ENCODE assay signal across 9 cellular contexts in genomic region chr19:29715695-29716581, GRCh38. TPM values are rescaled to one million over a fixed set of nuclear protein-coding genes. Genes with fewer than 3 reads are reported as not detected.
A peak's percentile ranks its signal among the peaks of the same experiment; 100 is the strongest.
DNase-seq lines count a peak whose midpoint lies in the region; ATAC-seq, FAIRE-seq and TF ChIP-seq lines count a peak whose summit lies in the region.
"Had no signal": no experiment of that assay in that cellular context is flagged by ENCODE, and none has a peak within 500 bp of the region (broad histone marks: within the 10 kb centered on the region; RNA-seq: fewer than 3 reads in every experiment).

No MANE protein-coding gene starts in this region.

- TSS peak; percentile 88 for BruUV-seq in K562 (replicated peaks; lab: Mats Ljungman, UMichigan)

- no peak for DNase-seq in Right ventricle myocardium inferior (ENCODE audit: missing footprints)
- DNase-seq in cardiac septum (ENCODE audit: low spot score), result no peak
- peak in 1 of 4 experiments; percentile 56 for DNase-seq in K562 (ENCODE audit: extremely low read depth in 1 of 4, low spot score in 3 of 4)
- DNase-seq in left lung, result no peak
- DNase-seq in thyroid gland, result no peak
- DNase-seq in HCEC 1CT, result no peak
- DNase-seq in occipital lobe (lab: John Stamatoyannopoulos, UW), result no peak

- TF ChIP-seq RAD21 in K562 (CRISPR knock-in tag; conservative IDR thresholded peaks at IDR 0.05 in 1 of 2, IDR thresholded peaks at IDR 0.05 in 1 of 2), result no peak

- no peaks in the 10 kb centered on the region for H4K20me1 ChIP-seq in K562 (replicated peaks; ENCODE audit: control insufficient read depth, insufficient read depth, low read length)

- TF ChIP-seq CTCF in K562 (IDR thresholded peaks at IDR 0.05 in 2 of 3, conservative IDR thresholded peaks at IDR 0.05 in 1 of 3; ENCODE audit: insufficient read depth in 2 of 3, low read depth in 1 of 3, low read length in 3 of 3) (no peak), left lung (IDR thresholded peaks at IDR 0.05) (no peak), thyroid gland (IDR thresholded peaks at IDR 0.05) (no peak)

- ATAC-seq in Right ventricle myocardium inferior (peak; percentile 12), K562 (peak; percentile 21), left lung (peak; percentile 14)

- no peaks in the 10 kb centered on the region for H3K9me3 ChIP-seq in KOPT-K1 (ENCODE audit: insufficient read depth, low read length, poor library complexity, severe bottlenecking)
- H3K9me3 ChIP-seq in K562 (replicated peaks; ENCODE audit: control insufficient read depth, insufficient read depth, low read depth, low read length), result no peaks in the 10 kb centered on the region
- H3K9me3 ChIP-seq in left lung, result no peaks in the 10 kb centered on the region
- no peaks in the 10 kb centered on the region for H3K9me3 ChIP-seq in thyroid gland

- H3K27ac ChIP-seq in KOPT-K1 (ENCODE audit: low read depth, low read length, poor library complexity, severe bottlenecking) (peak overlapping the region; percentile 75), K562 (ENCODE audit: extremely low read depth, low read depth, low read length) (peak overlapping the region; percentile 83), left lung (peak overlapping the region; percentile 89 to 93), thyroid gland (peak overlapping the region; percentile 84 to 91 (median 85))

- POLR2A ChIA-PET in K562 (lab: Yijun Ruan, JAX), result interaction anchor here (0.6 to 3.2 kb wide), 10 partner anchors 9 to 110 kb away, joined by 3 to 10 read pairs (median 4); partner anchors contain the start of genes PLEKHF1 and POP4

- peaks cover 2 to 8% of the 10 kb centered on the region in 2 experiments; a peak in 3 of 5 replicates for H3K27me3 ChIP-seq in K562 (ENCODE audit: control insufficient read depth in 2 of 2, insufficient read depth in 2 of 2, low read length in 2 of 2)
- peaks cover 0 to 6% of the 10 kb centered on the region in 2 donors for H3K27me3 ChIP-seq in left lung
- no peaks in the 10 kb centered on the region for H3K27me3 ChIP-seq in thyroid gland

- H3K9me1 ChIP-seq in K562 (ENCODE audit: control insufficient read depth, insufficient read depth, low read length), result no peaks in the 10 kb centered on the region

- H3K4me1 ChIP-seq in K562 (replicated peaks in 1 of 2; ENCODE audit: control insufficient read depth in 2 of 2, insufficient read depth in 2 of 2, low read length in 2 of 2) (peaks cover 7 to 31% of the 10 kb centered on the region in 2 experiments; a peak in 4 of 5 replicates), left lung (peaks cover 16 to 43% of the 10 kb centered on the region in 2 donors), thyroid gland (peaks cover 17 to 22% of the 10 kb centered on the region in 2 donors)

- TF ChIP-seq EP300 in K562 (IDR thresholded peaks at IDR 0.05; ENCODE audit: low read length), result no peak

- H3K79me2 ChIP-seq in K562 (ENCODE audit: control insufficient read depth, insufficient read depth, low read length), result peaks cover 25% of the 10 kb centered on the region

- peak overlapping the region; percentile 83 to 97 for H3K9ac ChIP-seq in K562 (ENCODE audit: insufficient read depth in 1 of 2, low read depth in 2 of 2, low read length in 2 of 2)

- FAIRE-seq in K562 (lab: Jason Lieb, UNC), result peak; percentile 44
- FAIRE-seq: islet of Langerhans had no signal

- CTCF ChIA-PET in K562 (lab: Yijun Ruan, JAX; ENCODE audit: low intra/inter-chr PET ratio), result interaction anchor here (0.9 to 2.0 kb wide), 2 partner anchors 24 to 105 kb away, joined by 3 to 10 read pairs; no protein-coding TSS in a partner anchor

- peak overlapping the region; percentile 78 for H2AFZ ChIP-seq in K562 (ENCODE audit: low read depth, low read length)

- 15% methylated on average over 13 of the region's 13 CpGs for WGBS in K562 (ENCODE audit: insufficient coverage, low coverage, missing lambda C conversion rate)
- 35 to 40% methylated on average over 13 of the region's 13 CpGs for WGBS in thyroid gland, 2 donors

- TF ChIP-seq POLR2A in K562 (conservative IDR thresholded peaks at IDR 0.05), result no peak
- TF ChIP-seq POLR2A in thyroid gland (IDR thresholded peaks at IDR 0.05), result no peak

- in situ Hi-C loops in K562 (cut with MboI), result no loop called here

- H3K36me3 ChIP-seq in KOPT-K1 (ENCODE audit: insufficient read depth, low read length) (no peaks in the 10 kb centered on the region), K562 (ENCODE audit: control insufficient read depth, insufficient read depth, low read length) (no peaks in the 10 kb centered on the region), left lung (no peaks in the 10 kb centered on the region), thyroid gland (no peaks in the 10 kb centered on the region)

- H3K4me2 ChIP-seq in K562 (ENCODE audit: insufficient read depth, low read length), result peak overlapping the region; percentile 88

- intact Hi-C loops in Right ventricle myocardium inferior (cut with DNase I) (loop anchor here (1.0 to 2.0 kb wide), 4 partner anchors 22 to 110 kb away; partner anchors contain the start of genes PLEKHF1 and POP4), cardiac septum (cut with DNase I) (loop anchor here (2.0 kb wide), 3 partner anchors 21 to 105 kb away; partner anchors contain the start of gene PLEKHF1), K562 (cut with micrococcal nuclease) (loop anchor here (1.0 to 10.0 kb wide), 4 partner anchors 22 to 249 kb away; partner anchors contain the start of gene VSTM2B), left lung (cut with DNase I) (no loop called here), thyroid gland (cut with DNase I) (loop anchor here (10.0 kb wide), 1 partner anchor 51 kb away; the partner anchor contains the start of gene PLEKHF1)

- H3K4me3 ChIP-seq in K562 (peak overlapping the region; percentile 95), left lung (peak overlapping the region; percentile 84 to 85), thyroid gland (replicated peaks in 1 of 3) (peak overlapping the region; percentile 80 to 89 (median 84))

TF ChIP-seq in K562, 482 proteins besides CTCF, POLR2A, EP300 and RAD21 (continues in another document):
- no peak for TF ChIP-seq NEUROD1 (IDR thresholded peaks at IDR 0.05; ENCODE audit: borderline replicate concordance, low read depth, low read length, partially characterized antibody)

RNA-seq across cellular contexts. Expression of gene C19orf12, which starts 0.9 kb away (rescaled TPM):
- total RNA-seq in Right ventricle myocardium inferior (64.2 TPM), cardiac septum (38.0 TPM), K562 (2014; rRNA removed) (10.2 and 13.1 TPM in 2 replicates), K562 (2014; rRNA removed; fragmentation: Illumina TruSeq; extraction: Trizol) (6.8 TPM in 2 replicates), K562 (2015; rRNA removed; fragmentation: Illumina TruSeq; extraction: Trizol) (10.1 and 11.3 TPM in 2 replicates), K562 (2021) (11.7 and 14.5 TPM in 2 replicates), left lung (10 to 100 TPM; 20.3 to 22.7 TPM), thyroid gland (10 to 100 TPM; 24.4 to 34.0 (median 31.9) TPM), occipital lobe (40.2 TPM)
- total RNA-seq in K562 (2011; cell fraction: chromatin; rRNA removed; ENCODE audit: low replicate concordance), result 15.4 and 23.3 TPM in 2 replicates
- 12.6 and 12.8 TPM in 2 replicates for total RNA-seq in K562 (2011; cell fraction: nucleolus; rRNA removed)
- total RNA-seq in K562 (2011; cell fraction: nucleoplasm; rRNA removed), result 14.1 and 15.2 TPM in 2 replicates
- polyA plus RNA-seq in K562 (2011; rRNA removed) (10.3 and 12.9 TPM in 2 replicates), K562 (2014; fragmentation: Illumina TruSeq; extraction: Trizol) (9.8 and 11.4 TPM in 2 replicates), K562 (2014; fragmentation: Nextera tagmentation; extraction: Ambion mirVana) (1 to 10 TPM; 1.9 to 2.8 TPM), K562 (2014; rRNA removed) (13.1 and 16.5 TPM in 2 replicates)
- polyA plus RNA-seq in K562 (2011; cell fraction: cytosol; rRNA removed), result 9.3 and 14.0 TPM in 2 replicates
- polyA plus RNA-seq in K562 (2011; cell fraction: nucleus; rRNA removed), result 11.9 and 16.5 TPM in 2 replicates
- polyA plus RNA-seq in K562 (2012), result 11.1 and 15.6 TPM in 2 replicates
- 3.7 and 4.0 TPM in 2 replicates for polyA minus RNA-seq in K562 (2011; rRNA and poly(A)+ RNA removed)
- 2.9 and 4.1 TPM in 2 replicates for polyA minus RNA-seq in K562 (2011; cell fraction: cytosol; rRNA and poly(A)+ RNA removed)
- 3.2 and 3.6 TPM in 2 replicates for polyA minus RNA-seq in K562 (2011; cell fraction: nucleus; rRNA and poly(A)+ RNA removed)

RNA-seq across cellular contexts. Expression of gene PLEKHF1, which starts 50.7 kb away (rescaled TPM):
- total RNA-seq in Right ventricle myocardium inferior, result 43.6 TPM
- total RNA-seq in cardiac septum, result 9.5 TPM
- total RNA-seq in K562 (2011; cell fraction: chromatin; rRNA removed; ENCODE audit: low replicate concordance), result 3.5 and 12.3 TPM in 2 replicates
- 17.3 and 17.5 TPM in 2 replicates for total RNA-seq in K562 (2011; cell fraction: nucleolus; rRNA removed)
- 7.9 and 9.0 TPM in 2 replicates for total RNA-seq in K562 (2011; cell fraction: nucleoplasm; rRNA removed)
- 13.4 and 18.5 TPM in 2 replicates for total RNA-seq in K562 (2014; rRNA removed)
- 1.2 TPM in 2 replicates for total RNA-seq in K562 (2014; rRNA removed; fragmentation: Illumina TruSeq; extraction: Trizol)
- total RNA-seq in K562 (2015; rRNA removed; fragmentation: Illumina TruSeq; extraction: Trizol), result 5.0 and 5.6 TPM in 2 replicates
- total RNA-seq in K562 (2021), result 12.7 and 15.1 TPM in 2 replicates
- 2.9 and 5.2 TPM in 2 replicates for polyA plus RNA-seq in K562 (2011; rRNA removed)
- polyA plus RNA-seq in K562 (2011; cell fraction: cytosol; rRNA removed), result 6.8 and 18.1 TPM in 2 replicates
- 5.6 and 9.4 TPM in 2 replicates for polyA plus RNA-seq in K562 (2011; cell fraction: nucleus; rRNA removed)
- 9.9 and 29.3 TPM in 2 replicates for polyA plus RNA-seq in K562 (2012)
- 2.3 and 4.6 TPM in 2 replicates for polyA plus RNA-seq in K562 (2014; fragmentation: Illumina TruSeq; extraction: Trizol)
- under 1 TPM in 1 of 2 experiments, not detected in 1; 0.07 TPM for polyA plus RNA-seq in K562 (2014; fragmentation: Nextera tagmentation; extraction: Ambion mirVana)
- polyA plus RNA-seq in K562 (2014; rRNA removed), result 11.0 and 12.0 TPM in 2 replicates
- polyA minus RNA-seq in K562 (2011; rRNA and poly(A)+ RNA removed), result 1.9 and 2.0 TPM in 2 replicates
- 5.2 and 6.2 TPM in 2 replicates for polyA minus RNA-seq in K562 (2011; cell fraction: cytosol; rRNA and poly(A)+ RNA removed)
- polyA minus RNA-seq in K562 (2011; cell fraction: nucleus; rRNA and poly(A)+ RNA removed), result 6.5 and 7.6 TPM in 2 replicates
- 1 to 10 TPM; 6.1 to 8.5 TPM for total RNA-seq in left lung
- total RNA-seq in thyroid gland, result 10 to 100 TPM; 12.1 to 20.3 (median 16.5) TPM
- total RNA-seq in occipital lobe, result 1.9 TPM

Comparison
In these comparisons a context has a peak if more than half of its experiments do, and no peak if none do; other contexts are left out.
1. intact Hi-C loops: an anchor here in Right ventricle myocardium inferior (1.0 to 2.0 kb wide), cardiac septum (2.0 kb wide), K562 (1.0 to 10.0 kb wide) and thyroid gland (10.0 kb wide); none called in left lung.